In the genomic region with DNA sequence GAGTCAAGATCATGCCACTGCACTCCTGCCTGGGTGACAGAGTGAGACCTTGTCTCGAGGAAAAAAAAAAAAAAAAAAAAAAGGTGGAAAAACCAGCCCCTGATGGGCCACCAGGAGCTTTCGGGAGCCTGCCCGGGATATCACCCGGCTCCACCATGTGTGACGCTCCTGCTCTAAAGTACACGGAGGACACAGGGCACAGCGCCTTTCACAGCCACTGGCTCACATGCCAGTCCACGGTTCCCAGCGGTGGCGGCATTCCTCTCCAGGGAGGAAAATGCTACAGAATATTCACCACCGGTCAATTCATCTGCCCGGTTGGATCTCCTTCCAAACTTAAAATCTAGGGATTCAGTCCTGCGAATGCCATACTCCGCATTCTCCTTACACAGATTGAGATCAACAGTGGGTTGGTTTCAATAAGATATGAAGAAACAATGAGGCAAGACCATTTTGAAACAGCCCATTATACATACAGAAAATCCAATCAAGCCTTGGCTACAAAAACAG, we compare ENCODE assay signal across 20 cellular contexts.
DNase-seq lines count a peak whose midpoint lies in the region; ATAC-seq and TF ChIP-seq lines count a peak whose summit lies in the region.
"Had no signal": no experiment of that assay in that cellular context is flagged by ENCODE, and none has a peak within 500 bp of the region (broad histone marks: within the 10 kb centered on the region; RNA-seq: fewer than 3 reads in every experiment).

No MANE protein-coding gene starts in this region.

- no peak for DNase-seq in GM23338 (ENCODE audit: low spot score)
- DNase-seq in left cardiac atrium, result peak; percentile 39
- DNase-seq in nephron progenitor cell, result no peak
- DNase-seq in thyroid gland, result peak; percentile 91
- no peak for DNase-seq in uterus
- DNase-seq in hepatocyte (ENCODE audit: low spot score), result no peak
- no peak for DNase-seq in HCEC 1CT
- DNase-seq: Calu3; CD4-positive, CD25-positive, alpha-beta regulatory T cell; DMS53; MV-4-11; NCI-H1417 treated with DMSO at 0.1 percent for 48 hours; NCI-H1930; NCI-H2171; NCI-H446 treated with DMSO at 0.1 percent for 48 hours; NK-92 treated with Interleukin-12 subunit alpha and Interleukin-12 subunit beta, amount 100 ng/mL, for 24 hours; SIG-M5 had no signal

- no peaks in the 10 kb centered on the region for H3K9me2 ChIP-seq in GM23338 (ENCODE audit: insufficient read depth)
- H3K9me2 ChIP-seq in hepatocyte (replicated peaks; ENCODE audit: insufficient read depth), result no peaks in the 10 kb centered on the region

- H3K27me3 ChIP-seq in GM23338 (ENCODE audit: insufficient read depth) (no peaks in the 10 kb centered on the region), thyroid gland (no peaks in the 10 kb centered on the region), uterus (no peaks in the 10 kb centered on the region), hepatocyte (no peaks in the 10 kb centered on the region)

- H3K4me2 ChIP-seq in GM23338 (no peak overlapping the region), hepatocyte (no peak overlapping the region)

- H3K36me3 Mint-ChIP-seq in GM23338 (ENCODE audit: low read depth) (peaks cover 87% of the 10 kb centered on the region), nephron progenitor cell (ENCODE audit: low read depth) (peaks cover 91% of the 10 kb centered on the region)
- H3K36me3 Mint-ChIP-seq: CD4-positive, CD25-positive, alpha-beta regulatory T cell had no signal

- TF ChIP-seq CTCF in GM23338 (conservative IDR thresholded peaks at IDR 0.05; ENCODE audit: low read depth in 2 of 2) (no peak), nephron progenitor cell (IDR thresholded peaks at IDR 0.05) (no peak), thyroid gland (IDR thresholded peaks at IDR 0.05) (peak in 2 of 6 experiments; percentile 7 to 31), uterus (IDR thresholded peaks at IDR 0.05) (no peak), hepatocyte (IDR thresholded peaks at IDR 0.05; ENCODE audit: poor library complexity) (no peak)

- peaks cover 29% of the 10 kb centered on the region for H3K27me3 Mint-ChIP-seq in GM23338 (ENCODE audit: insufficient read depth, low read depth, poor library complexity)
- H3K27me3 Mint-ChIP-seq in nephron progenitor cell (ENCODE audit: low read depth, poor library complexity), result no peaks in the 10 kb centered on the region
- H3K27me3 Mint-ChIP-seq: CD4-positive, CD25-positive, alpha-beta regulatory T cell had no signal

- H3K4me3 ChIP-seq in GM23338, result no peak overlapping the region
- H3K4me3 ChIP-seq in thyroid gland (replicated peaks in 1 of 3), result no peak overlapping the region
- no peak overlapping the region for H3K4me3 ChIP-seq in uterus
- H3K4me3 ChIP-seq in hepatocyte, result no peak overlapping the region
- H3K4me3 ChIP-seq: HAP-1, K562 had no signal

- no peaks in the 10 kb centered on the region for H3K9me3 Mint-ChIP-seq in GM23338
- H3K9me3 Mint-ChIP-seq in nephron progenitor cell, result no peaks in the 10 kb centered on the region

- no peak for ATAC-seq in GM23338
- no peak for ATAC-seq in left cardiac atrium
- ATAC-seq: K562 had no signal

- H2AFZ ChIP-seq in GM23338 (no peak overlapping the region), hepatocyte (no peak overlapping the region)

- H3K4me3 Mint-ChIP-seq in GM23338, result no peak overlapping the region
- H3K4me3 Mint-ChIP-seq in nephron progenitor cell, result no peak overlapping the region
- H3K4me3 Mint-ChIP-seq: CD4-positive, CD25-positive, alpha-beta regulatory T cell had no signal

- peaks cover 4% of the 10 kb centered on the region; the same call in 1 of the 2 replicates for H3F3A ChIP-seq in GM23338 (replicated peaks; ENCODE audit: low read depth)

- intact Hi-C loops in left cardiac atrium (cut with DNase I), result no loop called here
- intact Hi-C loops in thyroid gland (cut with DNase I), result no loop called here
- intact Hi-C loops in uterus (cut with DNase I; ENCODE audit: low total_unique reads), result loop anchor here (10.0 kb wide), 1 partner anchor 74 kb away; no protein-coding TSS in a partner anchor

- H3K27ac Mint-ChIP-seq in GM23338, result no peak overlapping the region
- peak overlapping the region; percentile 33 for H3K27ac Mint-ChIP-seq in nephron progenitor cell
- H3K27ac Mint-ChIP-seq: CD4-positive, CD25-positive, alpha-beta regulatory T cell had no signal

- WGBS in thyroid gland, 2 donors, result 64 to 73% methylated on average over 14 of the region's 14 CpGs
- WGBS in hepatocyte (ENCODE audit: low lambda C conversion rate, missing lambda C conversion rate), result 99% methylated on average over 14 of the region's 14 CpGs

- H3K36me3 ChIP-seq in GM23338 (ENCODE audit: insufficient read depth), result peaks cover 12% of the 10 kb centered on the region
- H3K36me3 ChIP-seq in thyroid gland, result peaks cover 0 to 4% of the 10 kb centered on the region in 2 donors
- H3K36me3 ChIP-seq in uterus, result no peaks in the 10 kb centered on the region
- H3K36me3 ChIP-seq in hepatocyte (replicated peaks; ENCODE audit: insufficient read depth, low read depth), result no peaks in the 10 kb centered on the region

- H3K27ac ChIP-seq in GM23338 (ENCODE audit: low read depth) (0 out of 2 replicates have a peak overlapping the region, but pooled peaks have one; percentile 26), thyroid gland (peak overlapping the region; percentile 85 to 94 (median 88)), uterus (no peak overlapping the region), hepatocyte (no peak overlapping the region)
- H3K27ac ChIP-seq: HL-60 had no signal

- H3K9me3 ChIP-seq in thyroid gland, result no peaks in the 10 kb centered on the region
- no peaks in the 10 kb centered on the region for H3K9me3 ChIP-seq in uterus
- no peaks in the 10 kb centered on the region for H3K9me3 ChIP-seq in hepatocyte (ENCODE audit: low read depth)
- H3K9me3 ChIP-seq: HAP-1 had no signal

- H3K4me1 ChIP-seq in GM23338 (ENCODE audit: insufficient read depth) (0 out of 2 replicates have a peak, but pooled peaks cover 3% of the 10 kb centered on the region), thyroid gland (peaks cover 61 to 65% of the 10 kb centered on the region in 2 donors), uterus (peaks cover 3 to 16% of the 10 kb centered on the region in 2 donors), hepatocyte (ENCODE audit: insufficient read depth) (peaks cover 5% of the 10 kb centered on the region)
- H3K4me1 ChIP-seq: HAP-1 had no signal

- peaks cover 82% of the 10 kb centered on the region for H3K4me1 Mint-ChIP-seq in GM23338
- peaks cover 65% of the 10 kb centered on the region for H3K4me1 Mint-ChIP-seq in nephron progenitor cell
- H3K4me1 Mint-ChIP-seq: CD4-positive, CD25-positive, alpha-beta regulatory T cell had no signal

- H4K20me1 ChIP-seq in GM23338 (replicated peaks; ENCODE audit: insufficient read depth) (peaks cover 94% of the 10 kb centered on the region), hepatocyte (ENCODE audit: insufficient read depth, poor library complexity, severe bottlenecking) (peaks cover 66% of the 10 kb centered on the region)

- H3K79me2 ChIP-seq in GM23338 (replicated peaks; ENCODE audit: insufficient read depth), result peaks cover 100% of the 10 kb centered on the region
- peaks cover 100% of the 10 kb centered on the region for H3K79me2 ChIP-seq in hepatocyte

- peak in 1 of 2 donors; percentile 30 for TF ChIP-seq POLR2A in thyroid gland (IDR thresholded peaks at IDR 0.05)
- no peak for TF ChIP-seq POLR2A in uterus (IDR thresholded peaks at IDR 0.05)

TF ChIP-seq in GM23338, 12 proteins besides CTCF, POLR2A, EP300 and RAD21 (continues in another document):
- TF ChIP-seq POLR2AphosphoS5 (IDR thresholded peaks at IDR 0.05; ENCODE audit: low read depth) (no peak), NANOG (IDR thresholded peaks at IDR 0.05; ENCODE audit: borderline replicate concordance) (no peak), EZH2phosphoT487 (IDR thresholded peaks at IDR 0.05; ENCODE audit: unreplicated experiment) (no peak), JUNB (IDR thresholded peaks at IDR 0.05; ENCODE audit: unreplicated experiment) (no peak), CREB1 (CRISPR knock-in tag; IDR thresholded peaks at IDR 0.05; ENCODE audit: low read depth) (no peak), ZNF114 (CRISPR knock-in tag; IDR thresholded peaks at IDR 0.05) (no peak), STAT1 (IDR thresholded peaks at IDR 0.05; ENCODE audit: unreplicated experiment) (no peak)
- TF ChIP-seq, protein P1, sequence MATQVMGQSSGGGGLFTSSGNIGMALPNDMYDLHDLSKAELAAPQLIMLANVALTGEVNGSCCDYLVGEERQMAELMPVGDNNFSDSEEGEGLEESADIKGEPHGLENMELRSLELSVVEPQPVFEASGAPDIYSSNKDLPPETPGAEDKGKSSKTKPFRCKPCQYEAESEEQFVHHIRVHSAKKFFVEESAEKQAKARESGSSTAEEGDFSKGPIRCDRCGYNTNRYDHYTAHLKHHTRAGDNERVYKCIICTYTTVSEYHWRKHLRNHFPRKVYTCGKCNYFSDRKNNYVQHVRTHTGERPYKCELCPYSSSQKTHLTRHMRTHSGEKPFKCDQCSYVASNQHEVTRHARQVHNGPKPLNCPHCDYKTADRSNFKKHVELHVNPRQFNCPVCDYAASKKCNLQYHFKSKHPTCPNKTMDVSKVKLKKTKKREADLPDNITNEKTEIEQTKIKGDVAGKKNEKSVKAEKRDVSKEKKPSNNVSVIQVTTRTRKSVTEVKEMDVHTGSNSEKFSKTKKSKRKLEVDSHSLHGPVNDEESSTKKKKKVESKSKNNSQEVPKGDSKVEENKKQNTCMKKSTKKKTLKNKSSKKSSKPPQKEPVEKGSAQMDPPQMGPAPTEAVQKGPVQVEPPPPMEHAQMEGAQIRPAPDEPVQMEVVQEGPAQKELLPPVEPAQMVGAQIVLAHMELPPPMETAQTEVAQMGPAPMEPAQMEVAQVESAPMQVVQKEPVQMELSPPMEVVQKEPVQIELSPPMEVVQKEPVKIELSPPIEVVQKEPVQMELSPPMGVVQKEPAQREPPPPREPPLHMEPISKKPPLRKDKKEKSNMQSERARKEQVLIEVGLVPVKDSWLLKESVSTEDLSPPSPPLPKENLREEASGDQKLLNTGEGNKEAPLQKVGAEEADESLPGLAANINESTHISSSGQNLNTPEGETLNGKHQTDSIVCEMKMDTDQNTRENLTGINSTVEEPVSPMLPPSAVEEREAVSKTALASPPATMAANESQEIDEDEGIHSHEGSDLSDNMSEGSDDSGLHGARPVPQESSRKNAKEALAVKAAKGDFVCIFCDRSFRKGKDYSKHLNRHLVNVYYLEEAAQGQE (IDR thresholded peaks at IDR 0.05; ENCODE audit: unreplicated experiment), result no peak
- TF ChIP-seq, protein P2, sequence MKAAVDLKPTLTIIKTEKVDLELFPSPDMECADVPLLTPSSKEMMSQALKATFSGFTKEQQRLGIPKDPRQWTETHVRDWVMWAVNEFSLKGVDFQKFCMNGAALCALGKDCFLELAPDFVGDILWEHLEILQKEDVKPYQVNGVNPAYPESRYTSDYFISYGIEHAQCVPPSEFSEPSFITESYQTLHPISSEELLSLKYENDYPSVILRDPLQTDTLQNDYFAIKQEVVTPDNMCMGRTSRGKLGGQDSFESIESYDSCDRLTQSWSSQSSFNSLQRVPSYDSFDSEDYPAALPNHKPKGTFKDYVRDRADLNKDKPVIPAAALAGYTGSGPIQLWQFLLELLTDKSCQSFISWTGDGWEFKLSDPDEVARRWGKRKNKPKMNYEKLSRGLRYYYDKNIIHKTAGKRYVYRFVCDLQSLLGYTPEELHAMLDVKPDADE (IDR thresholded peaks at IDR 0.05), result no peak

Comparison
In these comparisons a context has a peak if more than half of its experiments do, and no peak if none do; other contexts are left out.
1. DNase-seq: peak in left cardiac atrium (single experiment) and thyroid gland (2 of 2); none in GM23338 (single experiment), nephron progenitor cell (single experiment), uterus (0 of 2), hepatocyte (single experiment) and HCEC 1CT (single experiment).
2. H3K27ac ChIP-seq: peak in GM23338 (single experiment) and thyroid gland (3 of 3); none in uterus (0 of 2) and hepatocyte (single experiment).